Comparison of ENCODE assay signal across 10 cellular contexts in the genomic region with DNA sequence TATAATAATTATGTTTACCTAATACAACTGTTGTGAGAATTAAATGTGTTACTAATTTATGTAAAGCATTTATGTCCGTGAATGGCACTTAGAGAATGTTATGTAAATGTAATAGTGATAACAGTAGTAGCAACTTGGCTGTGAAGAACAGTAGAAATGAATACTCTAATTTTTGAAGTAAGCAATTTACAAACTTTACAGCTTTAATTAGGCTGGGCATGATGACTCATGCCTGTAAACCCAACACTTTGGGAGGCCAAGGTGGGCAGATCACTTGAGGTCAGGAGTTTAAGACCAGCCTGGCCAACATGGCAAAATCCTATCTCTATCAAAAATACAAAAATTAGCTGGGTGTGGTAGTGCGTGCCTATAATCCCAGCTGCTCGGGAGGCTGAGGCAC.
"Had no signal": no experiment of that assay in that cellular context is flagged by ENCODE, and none has a peak within 500 bp of the region (broad histone marks: within the 10 kb centered on the region; RNA-seq: fewer than 3 reads in every experiment).

No MANE protein-coding gene starts in this region.

- H3K4me3 Mint-ChIP-seq: GM23338, H9, HFFc6, IgD-negative memory B cell had no signal

- H3K36me3 Mint-ChIP-seq: IgD-negative memory B cell had no signal

- H3K27ac ChIP-seq: KMS-11 had no signal

- H3K4me2 ChIP-seq: GM23338, KMS-11 had no signal

- H3K4me1 Mint-ChIP-seq: IgD-negative memory B cell had no signal

- H2AFZ ChIP-seq: GM23338 had no signal

- H3K9me3 Mint-ChIP-seq: H9, HFFc6, IgD-negative memory B cell had no signal

- H3K4me3 ChIP-seq: GM23338 had no signal

- FAIRE-seq: H1, H54, HepG2 had no signal

- H3K27ac Mint-ChIP-seq: GM23338, H9, HFFc6 had no signal

- DNase-seq: H9, HCEC 1CT, HFFc6, KBM-7 had no signal

- H3K9ac ChIP-seq: KMS-11 had no signal

- ATAC-seq: GM23338 had no signal
